ENCODE assay signal across 17 cellular contexts in the genomic region with DNA sequence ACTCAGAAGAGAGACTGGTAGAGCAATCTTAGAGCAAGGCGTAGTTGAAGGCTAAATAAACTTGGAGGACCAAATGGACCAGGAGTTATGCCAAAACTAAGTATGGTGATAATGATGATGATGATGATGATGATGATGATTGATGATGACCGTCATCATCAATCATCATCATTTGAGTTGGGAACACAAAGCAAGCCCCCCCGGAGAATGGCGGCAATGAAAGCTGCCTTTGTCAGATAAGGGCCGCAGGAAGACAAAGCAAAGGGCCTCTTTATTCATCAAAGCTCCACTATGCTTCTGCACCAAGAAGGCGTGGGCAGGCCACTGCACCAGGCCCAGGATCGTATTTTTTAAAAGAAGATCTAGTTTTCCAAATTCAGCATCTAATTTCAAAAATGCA.
DNase-seq lines count a peak whose midpoint lies in the region; ATAC-seq and TF ChIP-seq lines count a peak whose summit lies in the region.
"Had no signal": no experiment of that assay in that cellular context is flagged by ENCODE, and none has a peak within 500 bp of the region (broad histone marks: within the 10 kb centered on the region; RNA-seq: fewer than 3 reads in every experiment).

No MANE protein-coding gene starts in this region.

- H3K9me3 Mint-ChIP-seq in endodermal cell: no peaks in the 10 kb centered on the region
- H3K9me3 Mint-ChIP-seq: CD8-positive, alpha-beta T cell; IgD-negative memory B cell had no signal

- H3K4me1 ChIP-seq in endodermal cell (ENCODE audit: control insufficient read depth, insufficient read depth, low read length): no peaks in the 10 kb centered on the region

- no peak overlapping the region for H3K4me3 Mint-ChIP-seq in endodermal cell
- H3K4me3 Mint-ChIP-seq: B cell; CD8-positive, alpha-beta T cell; IgD-negative memory B cell had no signal

- no peaks in the 10 kb centered on the region for H3K27me3 ChIP-seq in endodermal cell (ENCODE audit: control insufficient read depth, insufficient read depth, low read length, poor library complexity, severe bottlenecking)
- H3K27me3 ChIP-seq: BLaER1 treated with 17β-estradiol and CSF1 and Interleukin-3, amounts not matched to agents 10 nM and 100 nM had no signal

- H3K27me3 Mint-ChIP-seq in endodermal cell (ENCODE audit: insufficient read depth): no peaks in the 10 kb centered on the region

- 74 to 89% methylated on average over 2 to 7 of the region's 7 CpGs for WGBS in endodermal cell (ENCODE audit: insufficient coverage in 1 of 2, insufficient read length in 1 of 2), 2 experiments

- ATAC-seq in GM21529 (IDR thresholded peaks at IDR 0.05; ENCODE audit: unreplicated experiment): no peak
- ATAC-seq: CD8-positive, alpha-beta T cell; HCT116 had no signal

- H3K36me3 Mint-ChIP-seq in endodermal cell (ENCODE audit: low read depth): no peaks in the 10 kb centered on the region
- H3K36me3 Mint-ChIP-seq: CD8-positive, alpha-beta T cell; IgD-negative memory B cell had no signal

- H3K9me3 ChIP-seq in endodermal cell (ENCODE audit: control insufficient read depth, low read length): no peaks in the 10 kb centered on the region
- H3K9me3 ChIP-seq: BLaER1 treated with 17β-estradiol and CSF1 and Interleukin-3, amounts not matched to agents 10 nM and 100 nM had no signal

- H3K27ac ChIP-seq in endodermal cell (ENCODE audit: low read depth, low read length): peak overlapping the region; percentile 89
- H3K27ac ChIP-seq: BLaER1 treated with 17β-estradiol and CSF1 and Interleukin-3, amounts not matched to agents 10 nM and 100 nM had no signal

- H3K4me1 Mint-ChIP-seq in endodermal cell: peaks cover 2% of the 10 kb centered on the region
- H3K4me1 Mint-ChIP-seq: B cell, IgD-negative memory B cell had no signal

- TF ChIP-seq CTCF in endodermal cell (conservative IDR thresholded peaks at IDR 0.05): no peak

- H3K9ac ChIP-seq in endodermal cell (ENCODE audit: extremely low read depth, low read length, poor library complexity, severe bottlenecking): no peak overlapping the region
- H3K9ac ChIP-seq: BLaER1 treated with 17β-estradiol and CSF1 and Interleukin-3, amounts not matched to agents 10 nM and 100 nM had no signal

- no peaks in the 10 kb centered on the region for H3K36me3 ChIP-seq in endodermal cell (ENCODE audit: control insufficient read depth, insufficient read depth, low read length)

- no peak overlapping the region for H3K27ac Mint-ChIP-seq in endodermal cell
- H3K27ac Mint-ChIP-seq: B cell; CD8-positive, alpha-beta T cell had no signal

- DNase-seq in COLO829 (ENCODE audit: low spot score) (peak; percentile 20), endodermal cell (no peak), midbrain (lab: John Stamatoyannopoulos, UW) (peak; percentile 47), superior temporal gyrus (ENCODE audit: extremely low spot score) (peak; percentile 62), SIG-M5 (lab: John Stamatoyannopoulos, UW) (no peak)
- DNase-seq in activated naive CD4-positive, alpha-beta T cell treated with Interleukin-2 at 50 U/mL for 16 hours: no peak
- DNase-seq: 8988T; CD8-positive, alpha-beta T cell; COR-L47; DMS 273 treated with DMSO at 0.1 percent for 48 hours; GOT3; H7 had no signal

- no peak overlapping the region for H3K4me3 ChIP-seq in endodermal cell (ENCODE audit: low read length)
- H3K4me3 ChIP-seq: BLaER1 treated with 17β-estradiol and CSF1 and Interleukin-3, amounts not matched to agents 10 nM and 100 nM had no signal

Comparison
In these comparisons a context has a peak if more than half of its experiments do, and no peak if none do; other contexts are left out.
1. DNase-seq: peak in COLO829 (single experiment), midbrain (single experiment) and superior temporal gyrus (single experiment); none in endodermal cell (single experiment), activated naive CD4-positive, alpha-beta T cell treated with Interleukin-2 at 50 U/mL for 16 hours (single experiment) and SIG-M5 (single experiment).